ENCODE assay signal across 14 cellular contexts in genomic region chr2:69366-70344, GRCh38. TPM values are rescaled to one million over a fixed set of nuclear protein-coding genes. Genes with fewer than 3 reads are reported as not detected.
DNase-seq lines count a peak whose midpoint lies in the region; ATAC-seq and TF ChIP-seq lines count a peak whose summit lies in the region.
"Had no signal": no experiment of that assay in that cellular context is flagged by ENCODE, and none has a peak within 500 bp of the region (broad histone marks: within the 10 kb centered on the region; RNA-seq: fewer than 3 reads in every experiment).

No MANE protein-coding gene starts in this region.

- H3K36me3 ChIP-seq in sigmoid colon = no peaks in the 10 kb centered on the region
- H3K36me3 ChIP-seq: adrenal gland had no signal

- no peak for ATAC-seq in T-helper 17 cell
- ATAC-seq: stimulated activated effector memory CD8-positive, alpha-beta T cell treated with anti-CD3 and anti-CD28 coated beads, Interleukin-12 subunit alpha, Interleukin-12 subunit beta, amount 100 ng/mL, for 72 hours had no signal

- H3K4me1 ChIP-seq in sigmoid colon = no peaks in the 10 kb centered on the region
- H3K4me1 ChIP-seq: adrenal gland had no signal

- H3K27me3 Mint-ChIP-seq in endothelial cell (ENCODE audit: unreplicated experiment) = peaks cover 1% of the 10 kb centered on the region
- peaks cover 5% of the 10 kb centered on the region for H3K27me3 Mint-ChIP-seq in T-helper 17 cell

- no peak overlapping the region for H3K4me3 Mint-ChIP-seq in endothelial cell (ENCODE audit: unreplicated experiment)
- H3K4me3 Mint-ChIP-seq in T-helper 17 cell = no peak overlapping the region
- H3K4me3 Mint-ChIP-seq: stimulated activated effector memory CD8-positive, alpha-beta T cell treated with anti-CD3 and anti-CD28 coated beads, Interleukin-12 subunit alpha, Interleukin-12 subunit beta, amount 100 ng/mL, for 72 hours had no signal

- TF ChIP-seq POLR2A in sigmoid colon (IDR thresholded peaks at IDR 0.05) = no peak

- H3K9me3 ChIP-seq in T-helper 17 cell (ENCODE audit: control insufficient read depth, low read length, poor library complexity, severe bottlenecking) = no peaks in the 10 kb centered on the region
- no peaks in the 10 kb centered on the region for H3K9me3 ChIP-seq in sigmoid colon
- H3K9me3 ChIP-seq: adrenal gland had no signal

- no peaks in the 10 kb centered on the region for H3K27me3 ChIP-seq in sigmoid colon
- H3K27me3 ChIP-seq: adrenal gland had no signal

- peak; percentile 39 for DNase-seq in DMS153 treated with DMSO at 0.1 percent for 48 hours (lab: John Stamatoyannopoulos, UW; ENCODE audit: unreplicated experiment)
- DNase-seq in NCI-H187 treated with DMSO at 0.1 percent for 48 hours (lab: John Stamatoyannopoulos, UW) = peak; percentile 50
- DNase-seq in endothelial cell (ENCODE audit: low spot score) = peak; percentile 31
- peak; percentile 55 for DNase-seq in mucosa of gallbladder (ENCODE audit: low spot score)
- DNase-seq in T-helper 17 cell = no peak
- DNase-seq in sigmoid colon = no peak
- DNase-seq in foreskin fibroblast = no peak
- no peak for DNase-seq in HuH-7.5 (ENCODE audit: low spot score)
- DNase-seq: adrenal gland; AML-193; midbrain; NCI-H1694 treated with DMSO at 0.1 percent for 48 hours; stimulated activated CD4-positive, alpha-beta T cell treated with anti-CD3 and anti-CD28 coated beads, Interleukin-4, amount 100 ng/mL, for 1 hour had no signal

- H3K4me3 ChIP-seq in sigmoid colon = no peak overlapping the region
- H3K4me3 ChIP-seq in foreskin fibroblast (ENCODE audit: low read depth in 1 of 2, low read length in 2 of 2) = no peak overlapping the region
- H3K4me3 ChIP-seq: adrenal gland had no signal

- H3K36me3 Mint-ChIP-seq in endothelial cell (ENCODE audit: low read depth, unreplicated experiment) (no peaks in the 10 kb centered on the region), T-helper 17 cell (ENCODE audit: low read depth) (peaks cover 2% of the 10 kb centered on the region)
- H3K36me3 Mint-ChIP-seq: stimulated activated effector memory CD8-positive, alpha-beta T cell treated with anti-CD3 and anti-CD28 coated beads, Interleukin-12 subunit alpha, Interleukin-12 subunit beta, amount 100 ng/mL, for 72 hours had no signal

- H3K4me1 Mint-ChIP-seq in endothelial cell (ENCODE audit: unreplicated experiment) (no peaks in the 10 kb centered on the region), T-helper 17 cell (no peaks in the 10 kb centered on the region)
- H3K4me1 Mint-ChIP-seq: stimulated activated effector memory CD8-positive, alpha-beta T cell treated with anti-CD3 and anti-CD28 coated beads, Interleukin-12 subunit alpha, Interleukin-12 subunit beta, amount 100 ng/mL, for 72 hours had no signal

- TF ChIP-seq CTCF in endothelial cell (IDR thresholded peaks at IDR 0.05; ENCODE audit: unreplicated experiment) = no peak
- TF ChIP-seq CTCF in sigmoid colon (IDR thresholded peaks at IDR 0.05) = no peak
- no peak for TF ChIP-seq CTCF in foreskin fibroblast (IDR thresholded peaks at IDR 0.05; ENCODE audit: low read depth, low read length)

- intact Hi-C loops in sigmoid colon (cut with DNase I) = no loop called here

- WGBS in sigmoid colon, 2 donors = 16 to 56% methylated on average over 12 of the region's 12 CpGs

- H3K27ac ChIP-seq in sigmoid colon = no peak overlapping the region
- H3K27ac ChIP-seq: adrenal gland had no signal

- no peaks in the 10 kb centered on the region for H3K9me3 Mint-ChIP-seq in endothelial cell (ENCODE audit: unreplicated experiment)
- H3K9me3 Mint-ChIP-seq: stimulated activated effector memory CD8-positive, alpha-beta T cell treated with anti-CD3 and anti-CD28 coated beads, Interleukin-12 subunit alpha, Interleukin-12 subunit beta, amount 100 ng/mL, for 72 hours had no signal

- no peak for TF ChIP-seq EP300 in sigmoid colon (IDR thresholded peaks at IDR 0.05)

- H3K27ac Mint-ChIP-seq in endothelial cell (ENCODE audit: unreplicated experiment) (no peak overlapping the region), T-helper 17 cell (no peak overlapping the region)
- H3K27ac Mint-ChIP-seq: stimulated activated effector memory CD8-positive, alpha-beta T cell treated with anti-CD3 and anti-CD28 coated beads, Interleukin-12 subunit alpha, Interleukin-12 subunit beta, amount 100 ng/mL, for 72 hours had no signal

RNA-seq across cellular contexts. Expression of gene FAM110C, which starts 23.4 kb away (rescaled TPM):
- total RNA-seq in endothelial cell (ENCODE audit: unreplicated experiment) (0.08 TPM), mucosa of gallbladder (41.8 TPM), T-helper 17 cell (under 1 TPM; 0.22 to 0.26 TPM), sigmoid colon (under 1 TPM in 2 of 4 donors, not detected in 2; 0.16 to 0.41 TPM)
- 10 to 100 TPM; 10.1 to 24.6 (median 15.5) TPM for polyA plus RNA-seq in sigmoid colon

Comparison
In these comparisons a context has a peak if more than half of its experiments do, and no peak if none do; other contexts are left out.
1. DNase-seq: peak in DMS153 treated with DMSO at 0.1 percent for 48 hours (single experiment), NCI-H187 treated with DMSO at 0.1 percent for 48 hours (single experiment), endothelial cell (single experiment) and mucosa of gallbladder (single experiment); none in T-helper 17 cell (0 of 3), sigmoid colon (single experiment), foreskin fibroblast (0 of 2) and HuH-7.5 (single experiment).
2. RNA of gene FAM110C, which starts 23.4 kb away (total RNA-seq): 41.8 TPM in mucosa of gallbladder (single experiment); 0.22 to 0.26 TPM in T-helper 17 cell, 0.16 to 0.41 TPM in sigmoid colon and 0.08 TPM in endothelial cell (single experiment); every median in the first group is over 10 times any median in the second.